In the genomic region with DNA sequence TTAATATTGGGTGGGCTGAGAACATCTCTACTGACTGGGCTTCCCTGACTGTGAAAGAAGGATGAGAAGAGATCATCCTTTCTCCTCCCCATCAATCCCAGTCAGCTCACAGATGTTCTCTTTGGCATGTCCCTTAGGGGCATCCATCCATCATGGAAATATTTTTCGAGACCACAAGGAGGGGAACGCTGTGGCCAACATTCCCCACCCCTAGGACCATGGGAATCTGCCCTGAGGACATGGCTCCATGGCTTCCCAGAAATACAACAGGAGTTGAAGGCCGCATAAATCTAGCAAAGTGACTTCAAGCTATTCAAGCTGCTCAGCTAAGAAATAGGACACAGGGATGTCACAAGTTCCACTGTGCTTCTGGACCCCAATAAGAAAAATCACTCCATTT, we compare ENCODE assay signal across 30 cellular contexts.
"Had no signal": no experiment of that assay in that cellular context is flagged by ENCODE, and none has a peak within 500 bp of the region (broad histone marks: within the 10 kb centered on the region; RNA-seq: fewer than 3 reads in every experiment).

No MANE protein-coding gene starts in this region.

- ATAC-seq: activated CD8-positive, alpha-beta T cell treated with anti-CD3 and anti-CD28 coated beads, Interleukin-2, amount 10 ng/mL, durations not matched to agents 7 days and 5 days; activated naive CD8-positive, alpha-beta T cell treated with anti-CD3 and anti-CD28 coated beads, Interleukin-2, amount 50 U/mL, for 24 hours; activated T-cell treated with anti-CD3 and anti-CD28 coated beads, Interleukin-2, amount 50 U/mL, for 4 hours had no signal

- FAIRE-seq: RCC 7860 had no signal

- H2AFZ ChIP-seq: PC-9 had no signal

- H3K27ac ChIP-seq: brain microvascular endothelial cell, cardiac muscle cell, PC-9 had no signal

- H3K4me3 ChIP-seq: cardiac muscle cell, PC-9 had no signal

- H3K4me2 ChIP-seq: PC-9 had no signal

- H3K36me3 ChIP-seq: brain microvascular endothelial cell, cardiac muscle cell had no signal

- H3K27me3 ChIP-seq: brain microvascular endothelial cell, cardiac muscle cell had no signal

- DNase-seq: activated CD4-positive, alpha-beta T cell treated with anti-CD3 and anti-CD28 coated beads, Interleukin-2, amount 10 ng/mL, durations not matched to agents 24 days and 14 days; activated CD4-positive, alpha-beta T cell treated with anti-CD3 and anti-CD28 coated beads, Interleukin-2, amount 50 U/mL, for 4 hours; activated CD8-positive, alpha-beta T cell treated with anti-CD3 and anti-CD28 coated beads, Interleukin-2, amount 10 ng/mL, durations not matched to agents 7 days and 5 days; activated gamma-delta T cell treated with Interleukin-2 at 50 U/mL for 16 hours; activated naive CD4-positive, alpha-beta T cell treated with anti-CD3 and anti-CD28 coated beads for 36 hours; activated naive CD8-positive, alpha-beta T cell treated with anti-CD3 and anti-CD28 coated beads, Interleukin-2, amount 50 U/mL, for 24 hours; activated T-cell treated with anti-CD3 and anti-CD28 coated beads, Interleukin-2, amount 50 U/mL, for 4 hours; amniotic stem cell; aorta; brain microvascular endothelial cell; Kasumi-1; KG1; MM.1S; MV-4-11; NCI-H1092; NCI-H1436 treated with DMSO at 0.1 percent for 48 hours; NCI-H1694 treated with DMSO at 0.1 percent for 48 hours; NCI-H2029; NCI-H345; NCI-H524 treated with DMSO at 0.1 percent for 48 hours; NCI-H748 treated with DMSO at 0.1 percent for 48 hours; NK-92 treated with Interleukin-12 subunit alpha and Interleukin-12 subunit beta, amount 100 ng/mL, for 24 hours; PC-9; Right ventricle myocardium superior; SW 1271; T-helper 1 cell; T-helper 2 cell; T-helper 9 cell had no signal
